Comparison of ENCODE assay signal across 9 cellular contexts in the genomic region with DNA sequence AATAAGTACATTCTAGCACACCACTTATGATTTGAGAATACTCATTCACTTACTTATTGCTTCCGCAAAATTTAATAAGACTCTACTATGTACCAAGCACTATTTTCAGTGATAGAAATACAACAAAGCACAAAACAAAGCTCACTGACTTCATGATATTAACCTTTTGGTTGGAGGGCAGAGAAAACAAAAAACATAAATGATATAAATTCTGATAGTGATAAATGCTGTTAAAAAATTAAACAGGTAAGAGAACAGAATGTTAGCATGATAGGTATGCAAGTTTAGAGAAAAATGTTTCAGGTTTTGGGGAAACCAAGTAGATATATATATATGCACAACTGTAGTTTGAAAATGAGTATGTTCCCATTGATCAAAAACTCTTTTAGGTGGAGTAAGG. TPM values are rescaled to one million over a fixed set of nuclear protein-coding genes. Genes with fewer than 3 reads are reported as not detected.
DNase-seq lines count a peak whose midpoint lies in the region; ATAC-seq and TF ChIP-seq lines count a peak whose summit lies in the region.
"Had no signal": no experiment of that assay in that cellular context is flagged by ENCODE, and none has a peak within 500 bp of the region (broad histone marks: within the 10 kb centered on the region; RNA-seq: fewer than 3 reads in every experiment).

No MANE protein-coding gene starts in this region.

- H3K79me2 ChIP-seq in ACC112 (ENCODE audit: control insufficient read depth, insufficient read depth, low read length, unreplicated experiment) (peaks cover 86% of the 10 kb centered on the region), HCT116 (ENCODE audit: insufficient read depth, low read length) (peaks cover 98% of the 10 kb centered on the region)

- POLR2A ChIA-PET in HCT116 (lab: Charles Lee) = no interaction called here

- no peaks in the 10 kb centered on the region for H4K20me1 ChIP-seq in HCT116 (ENCODE audit: insufficient read depth)

- no peak for TF ChIP-seq RAD21 in HCT116 (IDR thresholded peaks at IDR 0.05; ENCODE audit: low read depth)

- H3K27me3 ChIP-seq in ACC112 (ENCODE audit: insufficient read depth, low read length) (no peaks in the 10 kb centered on the region), HCT116 (ENCODE audit: insufficient read depth, low read length) (no peaks in the 10 kb centered on the region), adipocyte (replicated peaks; ENCODE audit: control insufficient read depth, insufficient read depth, low read length) (no peaks in the 10 kb centered on the region), lower lobe of right lung (ENCODE audit: low read depth) (no peaks in the 10 kb centered on the region)
- H3K27me3 ChIP-seq: Peyer's patch had no signal

- H3K9me2 ChIP-seq in HCT116 (ENCODE audit: insufficient read depth) = no peaks in the 10 kb centered on the region

- H3K4me2 ChIP-seq in HCT116 (ENCODE audit: low read length) = peak overlapping the region; percentile 78

- no peak overlapping the region for H2AFZ ChIP-seq in ACC112 (ENCODE audit: low read length, unreplicated experiment)
- H2AFZ ChIP-seq in HCT116 (ENCODE audit: low read depth, low read length, poor library complexity, severe bottlenecking) = no peak overlapping the region

- TF ChIP-seq POLR2A in HCT116 (IDR thresholded peaks at IDR 0.05; ENCODE audit: borderline replicate concordance, extremely low read depth, insufficient read depth, insufficient read length) = no peak

- H3K9ac ChIP-seq in HCT116 (ENCODE audit: low read length) = peak overlapping the region; percentile 92
- peak overlapping the region; percentile 100 for H3K9ac ChIP-seq in adipocyte (ENCODE audit: low read length)

- H3K4me1 ChIP-seq in ACC112 (ENCODE audit: control insufficient read depth, insufficient read depth, low read length, unreplicated experiment) = peaks cover 25% of the 10 kb centered on the region
- peaks cover 9 to 17% of the 10 kb centered on the region in 2 experiments; a peak in 3 of 4 replicates for H3K4me1 ChIP-seq in HCT116 (ENCODE audit: control insufficient read depth in 1 of 2, insufficient read depth in 2 of 2, low read length in 2 of 2)
- peaks cover 34% of the 10 kb centered on the region for H3K4me1 ChIP-seq in adipocyte (ENCODE audit: control insufficient read depth, insufficient read depth, low read length)
- peaks cover 43% of the 10 kb centered on the region for H3K4me1 ChIP-seq in lower lobe of right lung

- CTCF ChIA-PET in HCT116 (lab: Charles Lee) = no interaction called here

- H3K4me3 ChIP-seq in ACC112 (ENCODE audit: low read depth, low read length) = peak overlapping the region; percentile 94
- H3K4me3 ChIP-seq in HCT116 (replicated peaks in 1 of 2; ENCODE audit: low read depth in 1 of 2, low read length in 2 of 2) = peak overlapping the region; percentile 85 to 92
- peak overlapping the region; percentile 91 for H3K4me3 ChIP-seq in adipocyte (ENCODE audit: low read length)
- H3K4me3 ChIP-seq in lower lobe of right lung = peak overlapping the region; percentile 86

- peaks cover 5% of the 10 kb centered on the region; the same call in 1 of the 2 replicates for H3K36me3 ChIP-seq in ACC112 (ENCODE audit: insufficient read depth, low read length)
- H3K36me3 ChIP-seq in HCT116 (ENCODE audit: control insufficient read depth in 1 of 2, insufficient read depth in 2 of 2, low read length in 2 of 2) = peaks cover 0 to 5% of the 10 kb centered on the region in 2 experiments; a peak in 2 of 4 replicates
- peaks cover 8% of the 10 kb centered on the region for H3K36me3 ChIP-seq in adipocyte (ENCODE audit: control insufficient read depth, insufficient read depth, low read length, severe bottlenecking)
- H3K36me3 ChIP-seq in lower lobe of right lung = peaks cover 10% of the 10 kb centered on the region
- H3K36me3 ChIP-seq: Peyer's patch had no signal

- ATAC-seq in HCT116 = no peak
- no peak for ATAC-seq in lower lobe of right lung

- no peak for DNase-seq in HCT116 (ENCODE audit: low read depth, low spot score)
- DNase-seq in adipocyte (ENCODE audit: low read depth) = no peak
- DNase-seq in lower lobe of right lung = no peak
- DNase-seq in midbrain (lab: John Stamatoyannopoulos, UW) = no peak
- DNase-seq in AG20443 (ENCODE audit: low spot score) = no peak
- DNase-seq in NCI-H446 (lab: John Stamatoyannopoulos, UW) = no peak
- DNase-seq in SKM-1 treated with dmso at 0.1 percent for 144 hours (lab: John Stamatoyannopoulos, UW; ENCODE audit: unreplicated experiment) = no peak
- DNase-seq: Peyer's patch had no signal

- RAD21 ChIA-PET in HCT116 (lab: Charles Lee; ENCODE audit: low non-redundant PET in 1 of 2, low total read pairs in 2 of 2, uncharacterized antibody in 2 of 2, unreplicated experiment in 2 of 2) = no interaction called here

- TF ChIP-seq CTCF in HCT116 (IDR thresholded peaks at IDR 0.05 in 2 of 3, conservative IDR thresholded peaks at IDR 0.05 in 1 of 3; ENCODE audit: borderline replicate concordance in 1 of 3, insufficient read depth in 1 of 3, low read depth in 2 of 3, low read length in 2 of 3) = no peak
- no peak for TF ChIP-seq CTCF in lower lobe of right lung (IDR thresholded peaks at IDR 0.05)

- H3K27ac ChIP-seq in ACC112 (ENCODE audit: low read depth, low read length) (no peak overlapping the region), HCT116 (ENCODE audit: low read depth, low read length) (no peak overlapping the region), lower lobe of right lung (no peak overlapping the region)

- H3K9me3 ChIP-seq in HCT116 (ENCODE audit: control insufficient read depth in 1 of 2, insufficient read depth in 1 of 2, low read depth in 1 of 2, low read length in 2 of 2) = no peaks in the 10 kb centered on the region
- no peaks in the 10 kb centered on the region for H3K9me3 ChIP-seq in adipocyte (ENCODE audit: control insufficient read depth, low read length)
- H3K9me3 ChIP-seq in lower lobe of right lung = no peaks in the 10 kb centered on the region
- H3K9me3 ChIP-seq: Peyer's patch had no signal

- intact Hi-C loops in HCT116 (cut with micrococcal nuclease) = no loop called here
- intact Hi-C loops in lower lobe of right lung (cut with DNase I) = no loop called here

- no TSS peak for BruUV-seq in HCT116 (replicated peaks; lab: Mats Ljungman, UMichigan)

TF ChIP-seq in HCT116, 20 proteins besides CTCF, POLR2A, EP300 and RAD21:
- TF ChIP-seq SIN3A (IDR thresholded peaks at IDR 0.05; ENCODE audit: low read depth) (no peak), SP1 (IDR thresholded peaks at IDR 0.05; ENCODE audit: low read depth) (no peak), ATF3 (IDR thresholded peaks at IDR 0.05) (no peak), ZFX (IDR thresholded peaks at IDR 0.05) (no peak), EGR1 (IDR thresholded peaks at IDR 0.05; ENCODE audit: low read depth) (no peak), CBX3 (IDR thresholded peaks at IDR 0.05; ENCODE audit: low read depth) (no peak)
- TF ChIP-seq, protein P1, sequence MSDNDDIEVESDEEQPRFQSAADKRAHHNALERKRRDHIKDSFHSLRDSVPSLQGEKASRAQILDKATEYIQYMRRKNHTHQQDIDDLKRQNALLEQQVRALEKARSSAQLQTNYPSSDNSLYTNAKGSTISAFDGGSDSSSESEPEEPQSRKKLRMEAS (IDR thresholded peaks at IDR 0.05) = no peak

RNA-seq across cellular contexts. Expression of gene LRRC40, which starts 1.2 kb away (rescaled TPM):
- 13.4 TPM for total RNA-seq in HCT116 (2021; ENCODE audit: unreplicated experiment)
- polyA plus RNA-seq in HCT116 (2012) = 3.2 and 4.6 TPM in 2 replicates
- 10.5 TPM for total RNA-seq in lower lobe of right lung

RNA-seq across cellular contexts. Expression of gene SRSF11, which starts 17.0 kb away (rescaled TPM):
- total RNA-seq in HCT116 (2021; ENCODE audit: unreplicated experiment) (166 TPM), lower lobe of right lung (143 TPM)
- 98.4 and 103 TPM in 2 replicates for polyA plus RNA-seq in HCT116 (2012)
